ENCODE assay signal across 30 cellular contexts in the genomic region with DNA sequence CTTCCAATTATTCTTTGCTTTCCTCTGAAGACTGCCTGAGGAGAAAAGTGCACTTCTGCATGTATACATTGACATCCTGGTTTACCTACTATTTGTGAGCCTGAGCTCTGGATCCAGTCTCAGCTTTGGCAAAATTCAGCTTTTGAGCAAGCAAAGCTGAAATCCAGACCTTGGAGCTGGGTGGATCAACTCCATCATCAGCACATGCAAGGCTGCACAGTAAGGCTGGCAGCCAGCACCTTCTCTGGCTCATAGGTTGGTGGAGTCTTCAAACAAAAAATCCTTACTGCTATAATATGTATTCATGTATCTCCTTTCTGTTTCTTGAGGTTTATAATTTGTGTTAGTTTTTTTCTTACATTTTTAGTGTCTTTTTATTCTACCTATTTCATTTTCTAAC.
"Had no signal": no experiment of that assay in that cellular context is flagged by ENCODE, and none has a peak within 500 bp of the region (broad histone marks: within the 10 kb centered on the region; RNA-seq: fewer than 3 reads in every experiment).

No MANE protein-coding gene starts in this region.

- H3K36me3 Mint-ChIP-seq: immature natural killer cell had no signal

- H3K36me3 ChIP-seq: left lung, lower lobe of right lung, ovary, right atrium auricular region, right lobe of liver, stomach, thyroid gland, transverse colon, upper lobe of left lung, vagina had no signal

- H3K4me3 ChIP-seq: left lung, lower lobe of right lung, mucosa of descending colon, ovary, right atrium auricular region, right lobe of liver, stomach, testis, thyroid gland, transverse colon, upper lobe of left lung, vagina had no signal

- H3K27me3 Mint-ChIP-seq: progenitor cell of endocrine pancreas had no signal

- H3K9me3 ChIP-seq: ovary, right lobe of liver, testis, thyroid gland, upper lobe of left lung, vagina had no signal

- H3K4me1 ChIP-seq: left lung, lower lobe of right lung, right atrium auricular region, right lobe of liver, testis, thyroid gland, transverse colon, upper lobe of left lung, vagina had no signal

- H3K27ac Mint-ChIP-seq: immature natural killer cell; naive thymus-derived CD4-positive, alpha-beta T cell; natural killer cell treated with Interleukin-12 subunit alpha and Interleukin-12 subunit beta and Interleukin-15 and Interleukin-18, amount 100 ng/mL, for 72 hours; progenitor cell of endocrine pancreas; stimulated activated naive B cell treated with anti-CD40 and anti-IgM and Interleukin-4, amounts not matched to agents 10 μg/mL and 1 μg/mL and 100 μg/mL, for 72 hours had no signal

- ATAC-seq: left colon; left lung; lower lobe of right lung; mucosa of descending colon; naive thymus-derived CD4-positive, alpha-beta T cell; natural killer cell treated with Interleukin-12 subunit alpha and Interleukin-12 subunit beta and Interleukin-15 and Interleukin-18, amount 100 ng/mL, for 72 hours; right lobe of liver; stimulated activated naive B cell treated with anti-CD40 and anti-IgM and Interleukin-4, amounts not matched to agents 10 μg/mL and 1 μg/mL and 100 μg/mL, for 72 hours; stimulated activated naive CD8-positive, alpha-beta T cell treated with anti-CD3 and anti-CD28 coated beads, Interleukin-15, Interleukin-2, amounts not matched to agents 100 U/mL and 50 U/mL, for 24 hours had no signal

- H3K27ac ChIP-seq: left lung, lower lobe of right lung, ovary, right atrium auricular region, right lobe of liver, stomach, testis, thyroid gland, transverse colon, upper lobe of left lung, vagina had no signal

- H3K27me3 ChIP-seq: left lung, ovary, right atrium auricular region, right lobe of liver, stomach, testis, thyroid gland, transverse colon, upper lobe of left lung, vagina had no signal

- H3K4me3 Mint-ChIP-seq: immature natural killer cell; naive thymus-derived CD4-positive, alpha-beta T cell; natural killer cell treated with Interleukin-12 subunit alpha and Interleukin-12 subunit beta and Interleukin-15 and Interleukin-18, amount 100 ng/mL, for 72 hours; neural crest cell; stimulated activated naive B cell treated with anti-CD40 and anti-IgM and Interleukin-4, amounts not matched to agents 10 μg/mL and 1 μg/mL and 100 μg/mL, for 72 hours had no signal

- DNase-seq: hypothalamus; immature natural killer cell; kidney; left colon; left lung; lower lobe of right lung; mammary epithelial cell; mesenchymal stem cell; midbrain; mucosa of descending colon; naive thymus-derived CD4-positive, alpha-beta T cell; occipital lobe; ovary; right lobe of liver; stimulated activated CD4-positive, alpha-beta T cell treated with anti-CD3 and anti-CD28 coated beads, Interleukin-12 subunit alpha, Interleukin-12 subunit beta, amount 100 ng/mL, for 4 hours; stimulated activated CD4-positive, alpha-beta T cell treated with anti-CD3 and anti-CD28 coated beads, Interleukin-15, amount 100 ng/mL, for 24 hours; stimulated activated CD4-positive, alpha-beta T cell treated with anti-CD3 and anti-CD28 coated beads, Interleukin-2, amount 100 ng/mL, for 24 hours; stimulated activated CD4-positive, alpha-beta T cell treated with anti-CD3 and anti-CD28 coated beads, Interleukin-4, amount 100 ng/mL, for 1 hour; stimulated activated naive B cell treated with anti-CD40 and anti-IgM and Interleukin-4, amounts not matched to agents 10 μg/mL and 1 μg/mL and 100 μg/mL, for 72 hours; stimulated activated naive CD8-positive, alpha-beta T cell treated with anti-CD3 and anti-CD28 coated beads, Interleukin-15, Interleukin-2, amounts not matched to agents 100 U/mL and 50 U/mL, for 24 hours; stomach; testis; thyroid gland; transverse colon; upper lobe of left lung had no signal

- H3K4me1 Mint-ChIP-seq: immature natural killer cell; naive thymus-derived CD4-positive, alpha-beta T cell; stimulated activated naive B cell treated with anti-CD40 and anti-IgM and Interleukin-4, amounts not matched to agents 10 μg/mL and 1 μg/mL and 100 μg/mL, for 72 hours had no signal
